ENCODE assay signal across 9 cellular contexts in genomic region chr20:2654384-2654822, GRCh38. TPM values are rescaled to one million over a fixed set of nuclear protein-coding genes. Genes with fewer than 3 reads are reported as not detected.
DNase-seq lines count a peak whose midpoint lies in the region; ATAC-seq and TF ChIP-seq lines count a peak whose summit lies in the region.
"Had no signal": no experiment of that assay in that cellular context is flagged by ENCODE, and none has a peak within 500 bp of the region (broad histone marks: within the 10 kb centered on the region; RNA-seq: fewer than 3 reads in every experiment).

No MANE protein-coding gene starts in this region.

- in situ Hi-C loops in astrocyte of the cerebellum (cut with HindIII; ENCODE audit: low sequenced_read_pairs) = no loop called here

- no peaks in the 10 kb centered on the region for H3K9me3 ChIP-seq in BLaER1

- H3K4me3 Mint-ChIP-seq in mesothelial cell of epicardium = peak overlapping the region; percentile 87

- H3K27me3 Mint-ChIP-seq in mesothelial cell of epicardium (ENCODE audit: low read depth) = no peaks in the 10 kb centered on the region

- H3K36me3 ChIP-seq in BLaER1 = peaks cover 64% of the 10 kb centered on the region

- peak overlapping the region; percentile 96 for H3K4me2 ChIP-seq in BLaER1

- peaks cover 37% of the 10 kb centered on the region for H3K36me3 Mint-ChIP-seq in mesothelial cell of epicardium

- H3K4me3 ChIP-seq in BLaER1 = peak overlapping the region; percentile 99
- peak overlapping the region; percentile 83 for H3K4me3 ChIP-seq in HL-60 (replicated peaks; ENCODE audit: insufficient read depth, low read length)
- H3K4me3 ChIP-seq in astrocyte of the cerebellum (ENCODE audit: low read depth, low read length) = peak overlapping the region; percentile 94

- H3K27ac ChIP-seq in BLaER1 = 0 out of 2 replicates have a peak overlapping the region, but pooled peaks have one; percentile 99
- H3K27ac ChIP-seq in HL-60 (replicated peaks) = peak overlapping the region; percentile 95

- H3K27ac Mint-ChIP-seq in mesothelial cell of epicardium = peak overlapping the region; percentile 66

- peaks cover 18% of the 10 kb centered on the region for H3K4me1 Mint-ChIP-seq in mesothelial cell of epicardium

- no peak for TF ChIP-seq CTCF in HL-60 (IDR thresholded peaks at IDR 0.05; ENCODE audit: insufficient read depth, low read length)
- TF ChIP-seq CTCF in astrocyte of the cerebellum (IDR thresholded peaks at IDR 0.05; ENCODE audit: low read depth, low read length, missing control alignments) = no peak
- TF ChIP-seq CTCF in mesothelial cell of epicardium (IDR thresholded peaks at IDR 0.05; ENCODE audit: unreplicated experiment) = no peak

- DNase-seq in HL-60 (ENCODE audit: low read depth in 1 of 2, low spot score in 1 of 2) = no peak
- DNase-seq in astrocyte of the cerebellum (ENCODE audit: low read depth) = no peak
- no peak for DNase-seq in mesothelial cell of epicardium (ENCODE audit: low spot score in 2 of 2, unreplicated experiment in 2 of 2)
- no peak for DNase-seq in OCI-M1 (lab: John Stamatoyannopoulos, UW)
- DNase-seq: NCI-H2081 treated with DMSO at 0.1 percent for 48 hours had no signal

- H3K9ac ChIP-seq in BLaER1 = peak overlapping the region; percentile 99

- H3K27me3 ChIP-seq in BLaER1 = no peaks in the 10 kb centered on the region
- H3K27me3 ChIP-seq in HL-60 (ENCODE audit: insufficient read depth, poor library complexity, severe bottlenecking) = no peaks in the 10 kb centered on the region

- no peak for ATAC-seq in HG03135 (IDR thresholded peaks at IDR 0.05; ENCODE audit: unreplicated experiment)
- ATAC-seq in GM18907 (IDR thresholded peaks at IDR 0.05; ENCODE audit: unreplicated experiment) = no peak
- ATAC-seq in HG03095 (IDR thresholded peaks at IDR 0.05; ENCODE audit: unreplicated experiment) = no peak

- peaks cover 60% of the 10 kb centered on the region for H3K4me1 ChIP-seq in BLaER1

- H4K20me1 ChIP-seq in BLaER1 = peaks cover 68% of the 10 kb centered on the region

- no peaks in the 10 kb centered on the region for H3K9me3 Mint-ChIP-seq in mesothelial cell of epicardium

RNA-seq across cellular contexts. Expression of gene NOP56, which starts 2.0 kb away (rescaled TPM):
- total RNA-seq in mesothelial cell of epicardium = 258 to 275 TPM (median 267 TPM) in 3 replicates

RNA-seq across cellular contexts. Expression of gene IDH3B, which starts 9.6 kb away (rescaled TPM):
- 87.9 to 93.1 TPM (median 91.6 TPM) in 3 replicates for total RNA-seq in mesothelial cell of epicardium

RNA-seq across cellular contexts. Expression of gene EBF4, which starts 38.2 kb away (rescaled TPM):
- total RNA-seq in mesothelial cell of epicardium = 65.5 to 78.8 TPM (median 66.4 TPM) in 3 replicates
